ENCODE assay signal across 13 cellular contexts in genomic region chr12:50083301-50083700, GRCh38. TPM values are rescaled to one million over a fixed set of nuclear protein-coding genes. Genes with fewer than 3 reads are reported as not detected.
A peak's percentile ranks its signal among the peaks of the same experiment; 100 is the strongest.
DNase-seq lines count a peak whose midpoint lies in the region; ATAC-seq, FAIRE-seq and TF ChIP-seq lines count a peak whose summit lies in the region.
"Had no signal": no experiment of that assay in that cellular context is flagged by ENCODE, and none has a peak within 500 bp of the region (broad histone marks: within the 10 kb centered on the region; RNA-seq: fewer than 3 reads in every experiment).

No MANE protein-coding gene starts in this region.

- intact Hi-C loops in activated B cell treated with CpG ODN at 0.5 μM for 24 hours (cut with micrococcal nuclease), result no loop called here
- intact Hi-C loops in HepG2 (cut with micrococcal nuclease; ENCODE audit: unreplicated experiment), result no loop called here

- H3K9me3 ChIP-seq in HepG2 (ENCODE audit: low read length), result no peaks in the 10 kb centered on the region

- CTCF ChIA-PET in activated B cell treated with CpG ODN at 0.5 μM for 24 hours (lab: Charles Lee), result interaction anchor here (0.6 to 2.7 kb wide), 3 partner anchors 9 to 92 kb away, joined by 3 to 8 read pairs (median 8); partner anchors contain the start of gene COX14
- CTCF ChIA-PET in HepG2 (lab: Yijun Ruan, JAX; ENCODE audit: low intra/inter-chr PET ratio, low total read pairs), result no interaction called here

- FAIRE-seq in HepG2 (lab: Jason Lieb, UNC), result no peak
- no peak for FAIRE-seq in GM12891 (lab: Jason Lieb, UNC)

- peaks cover 4% of the 10 kb centered on the region; the same call in 1 of the 2 replicates for H4K20me1 ChIP-seq in HepG2 (ENCODE audit: insufficient read depth, low read length)

- H3K27ac ChIP-seq in HepG2 (ENCODE audit: extremely low read length, insufficient read depth, low read length), result peak overlapping the region; percentile 62
- H3K27ac ChIP-seq: cardiac muscle cell had no signal

- H3K4me3 Mint-ChIP-seq in activated T-cell treated with anti-CD3 and anti-CD28 coated beads, Interleukin-2, amount 50 U/mL, for 72 hours, result peak overlapping the region; percentile 86 to 89
- peak overlapping the region; percentile 71 for H3K4me3 Mint-ChIP-seq in activated B cell treated with CpG ODN at 0.5 μM for 24 hours
- H3K4me3 Mint-ChIP-seq in stimulated activated naive CD8-positive, alpha-beta T cell treated with anti-CD3 and anti-CD28 coated beads, Interleukin-15, amount 100 ng/mL, for 72 hours, result peak overlapping the region; percentile 70

- H3K27me3 Mint-ChIP-seq in activated T-cell treated with anti-CD3 and anti-CD28 coated beads, Interleukin-2, amount 50 U/mL, for 72 hours (ENCODE audit: low read depth), result no peaks in the 10 kb centered on the region
- H3K27me3 Mint-ChIP-seq in activated B cell treated with CpG ODN at 0.5 μM for 24 hours, result peaks cover 2% of the 10 kb centered on the region
- no peaks in the 10 kb centered on the region for H3K27me3 Mint-ChIP-seq in stimulated activated naive CD8-positive, alpha-beta T cell treated with anti-CD3 and anti-CD28 coated beads, Interleukin-15, amount 100 ng/mL, for 72 hours

- peak overlapping the region in 1 of 3 experiments; percentile 59; a peak in 1 of 6 replicates for H3K4me3 ChIP-seq in HepG2 (replicated peaks in 1 of 3; ENCODE audit: insufficient read depth in 1 of 3, low read depth in 2 of 3, low read length in 3 of 3)
- H3K4me3 ChIP-seq: cardiac muscle cell had no signal

- POLR2A ChIA-PET in activated B cell treated with CpG ODN at 0.5 μM for 24 hours (lab: Charles Lee), result interaction anchor here (0.8 to 2.6 kb wide), 2 partner anchors 58 to 84 kb away, joined by 3 to 16 read pairs; partner anchors contain the start of genes CERS5 and RACGAP1
- POLR2A ChIA-PET in HepG2 (lab: Yijun Ruan, JAX), result interaction anchor here (0.6 to 7.4 kb wide), 17 partner anchors 9 to 421 kb away, joined by 3 to 265 read pairs (median 4); partner anchors contain the start of genes CERS5, COX14, DIP2B and GPD1

- TF ChIP-seq CTCF in activated B cell treated with CpG ODN at 0.5 μM for 24 hours (IDR thresholded peaks at IDR 0.05) (no peak), HepG2 (CRISPR knock-in tag; IDR thresholded peaks at IDR 0.05) (no peak)

- peaks cover 78% of the 10 kb centered on the region for H3K4me1 ChIP-seq in HepG2 (ENCODE audit: insufficient read depth, low read length)

- H3K9ac ChIP-seq in HepG2 (ENCODE audit: insufficient read depth, low read depth, low read length), result peak overlapping the region; percentile 50; the same call in 1 of the 2 replicates

- WGBS in HepG2 (ENCODE audit: low lambda C conversion rate), result 100% methylated on average over 1 of the region's 1 CpG

- H3K4me1 Mint-ChIP-seq in activated T-cell treated with anti-CD3 and anti-CD28 coated beads, Interleukin-2, amount 50 U/mL, for 72 hours (ENCODE audit: low read depth), result peaks cover 48% of the 10 kb centered on the region
- peaks cover 28% of the 10 kb centered on the region for H3K4me1 Mint-ChIP-seq in activated B cell treated with CpG ODN at 0.5 μM for 24 hours
- H3K4me1 Mint-ChIP-seq in stimulated activated naive CD8-positive, alpha-beta T cell treated with anti-CD3 and anti-CD28 coated beads, Interleukin-15, amount 100 ng/mL, for 72 hours, result peaks cover 42% of the 10 kb centered on the region

- H2AFZ ChIP-seq in HepG2 (ENCODE audit: low read length), result no peak overlapping the region

- BruUV-seq in HepG2 (replicated peaks; lab: Mats Ljungman, UMichigan), result no TSS peak

- no peak for TF ChIP-seq RAD21 in HepG2 (CRISPR knock-in tag; IDR thresholded peaks at IDR 0.05)

- peaks cover 4 to 14% of the 10 kb centered on the region in 2 experiments; a peak in 3 of 5 replicates for H3K36me3 ChIP-seq in HepG2 (replicated peaks in 1 of 2; ENCODE audit: control insufficient read depth in 1 of 2, insufficient read depth in 2 of 2, low read length in 2 of 2)

- TF ChIP-seq EP300 in HepG2 (IDR thresholded peaks at IDR 0.05; ENCODE audit: low read depth in 2 of 2, low read length in 2 of 2) (no peak), HepG2 (CRISPR knock-in tag; IDR thresholded peaks at IDR 0.05; ENCODE audit: borderline replicate concordance) (no peak)

- TF ChIP-seq POLR2A in HepG2 (IDR thresholded peaks at IDR 0.05; ENCODE audit: insufficient read depth in 1 of 2, low read depth in 2 of 2, low read length in 2 of 2) (no peak), GM12891 (IDR thresholded peaks at IDR 0.05; ENCODE audit: low read depth, low read length) (no peak)

- H3K9me3 Mint-ChIP-seq in activated T-cell treated with anti-CD3 and anti-CD28 coated beads, Interleukin-2, amount 50 U/mL, for 72 hours, result no peaks in the 10 kb centered on the region
- H3K9me3 Mint-ChIP-seq in activated B cell treated with CpG ODN at 0.5 μM for 24 hours, result no peaks in the 10 kb centered on the region
- no peaks in the 10 kb centered on the region for H3K9me3 Mint-ChIP-seq in stimulated activated naive CD8-positive, alpha-beta T cell treated with anti-CD3 and anti-CD28 coated beads, Interleukin-15, amount 100 ng/mL, for 72 hours

- no peak for DNase-seq in activated T-cell treated with anti-CD3 and anti-CD28 coated beads, Interleukin-2, amount 50 U/mL, for 72 hours
- DNase-seq in activated T-cell treated with anti-CD3 and anti-CD28 coated beads for 4 hours (no peak), activated B cell treated with CpG ODN at 0.5 μM for 24 hours (no peak), HepG2 (ENCODE audit: low spot score) (no peak), GM12891 (ENCODE audit: insufficient read length, low spot score) (no peak), T-helper 9 cell (no peak)
- DNase-seq in stimulated activated naive CD8-positive, alpha-beta T cell treated with anti-CD3 and anti-CD28 coated beads, Interleukin-15, amount 100 ng/mL, for 72 hours, result no peak
- DNase-seq: left ventricle myocardium superior, NCI-H1092 had no signal

- peaks cover 11% of the 10 kb centered on the region for H3K79me2 ChIP-seq in HepG2 (ENCODE audit: insufficient read depth, low read length)

- H3K27me3 ChIP-seq in HepG2 (ENCODE audit: control insufficient read depth in 1 of 2, insufficient read depth in 2 of 2, low read length in 2 of 2), result no peaks in the 10 kb centered on the region
- H3K27me3 ChIP-seq: cardiac muscle cell had no signal

- peaks cover 1 to 5% of the 10 kb centered on the region in 2 donors for H3K36me3 Mint-ChIP-seq in activated T-cell treated with anti-CD3 and anti-CD28 coated beads, Interleukin-2, amount 50 U/mL, for 72 hours (ENCODE audit: insufficient read depth in 2 of 2)
- H3K36me3 Mint-ChIP-seq in activated B cell treated with CpG ODN at 0.5 μM for 24 hours (ENCODE audit: low read depth), result peaks cover 24% of the 10 kb centered on the region

- in situ Hi-C loops in HepG2 (cut with HindIII; ENCODE audit: extremely low pct_ligation_motif_present, low pct_unique_long_range_greater_than_20kb), result no loop called here

- no peak for ATAC-seq in activated T-cell treated with anti-CD3 and anti-CD28 coated beads, Interleukin-2, amount 50 U/mL, for 72 hours (replicated peaks in 1 of 2)
- ATAC-seq in activated B cell treated with CpG ODN at 0.5 μM for 24 hours (ENCODE audit: low read depth) (no peak), HepG2 (no peak), HG02588 (IDR thresholded peaks at IDR 0.05; ENCODE audit: unreplicated experiment) (no peak)
- ATAC-seq in stimulated activated naive CD8-positive, alpha-beta T cell treated with anti-CD3 and anti-CD28 coated beads, Interleukin-15, amount 100 ng/mL, for 72 hours, result no peak
- ATAC-seq: left ventricle myocardium superior had no signal

- peak overlapping the region; percentile 68 for H3K4me2 ChIP-seq in HepG2 (ENCODE audit: low read depth, low read length)

- H3K27ac Mint-ChIP-seq in activated T-cell treated with anti-CD3 and anti-CD28 coated beads, Interleukin-2, amount 50 U/mL, for 72 hours, result peak overlapping the region; percentile 82
- peak overlapping the region; percentile 76 for H3K27ac Mint-ChIP-seq in activated B cell treated with CpG ODN at 0.5 μM for 24 hours
- peak overlapping the region; percentile 29 to 42 for H3K27ac Mint-ChIP-seq in stimulated activated naive CD8-positive, alpha-beta T cell treated with anti-CD3 and anti-CD28 coated beads, Interleukin-15, amount 100 ng/mL, for 72 hours

RNA-seq across cellular contexts. Expression of gene SMARCD1, which starts 1.8 kb away (rescaled TPM):
- 100 to 1,000 TPM in 1 of 2 donors, 10 to 100 TPM in 1; 91.0 to 111 TPM for total RNA-seq in activated T-cell treated with anti-CD3 and anti-CD28 coated beads, Interleukin-2, amount 50 U/mL, for 72 hours
- total RNA-seq in activated B cell treated with CpG ODN at 0.5 μM for 24 hours, result 101 and 108 TPM in 2 replicates
- total RNA-seq in HepG2 (2016; rRNA removed; fragmentation: Illumina TruSeq; extraction: Trizol), result 54.6 and 64.9 TPM in 2 replicates
- 18.3 and 19.3 TPM in 2 replicates for total RNA-seq in HepG2 (2016; cell fraction: cytosol; rRNA removed; fragmentation: Illumina TruSeq; extraction: Trizol; ENCODE audit: low read depth)
- 53.8 and 56.6 TPM in 2 replicates for total RNA-seq in HepG2 (2016; cell fraction: insoluble cytoplasmic fraction; rRNA removed; fragmentation: Illumina TruSeq; extraction: Trizol)
- total RNA-seq in HepG2 (2016; cell fraction: membrane; rRNA removed; fragmentation: Illumina TruSeq; extraction: Trizol), result 51.5 and 52.7 TPM in 2 replicates
- total RNA-seq in HepG2 (2016; cell fraction: nucleus; rRNA removed; fragmentation: Illumina TruSeq; extraction: Trizol), result 46.9 and 61.3 TPM in 2 replicates
- polyA plus RNA-seq in HepG2 (2011; rRNA removed), result 51.7 and 55.5 TPM in 2 replicates
- 35.2 and 38.4 TPM in 2 replicates for polyA plus RNA-seq in HepG2 (2011; cell fraction: cytosol; rRNA removed)
- polyA plus RNA-seq in HepG2 (2011; cell fraction: nucleus; rRNA removed), result 69.3 and 71.6 TPM in 2 replicates
- polyA plus RNA-seq in HepG2 (2012), result 35.8 and 43.5 TPM in 2 replicates
- 12.2 and 14.5 TPM in 2 replicates for polyA plus RNA-seq in HepG2 (2016; cell fraction: cytosol; fragmentation: Illumina TruSeq; extraction: Trizol; ENCODE audit: low read depth)
- 51.0 and 65.3 TPM in 2 replicates for polyA plus RNA-seq in HepG2 (2016; cell fraction: insoluble cytoplasmic fraction; fragmentation: Illumina TruSeq; extraction: Trizol; ENCODE audit: low read depth)
- polyA plus RNA-seq in HepG2 (2016; cell fraction: membrane; fragmentation: Illumina TruSeq; extraction: Trizol; ENCODE audit: low read depth), result 41.4 and 44.8 TPM in 2 replicates
- 82.4 and 96.0 TPM in 2 replicates for polyA plus RNA-seq in HepG2 (2016; cell fraction: nucleus; fragmentation: Illumina TruSeq; extraction: Trizol; ENCODE audit: insufficient read depth, low read depth)
- 82.5 and 134 TPM in 2 replicates for polyA minus RNA-seq in HepG2 (2011; rRNA and poly(A)+ RNA removed; ENCODE audit: low replicate concordance)
- polyA minus RNA-seq in HepG2 (2011; cell fraction: cytosol; rRNA and poly(A)+ RNA removed), result 41.4 and 46.1 TPM in 2 replicates
- polyA minus RNA-seq in HepG2 (2011; cell fraction: nucleus; rRNA and poly(A)+ RNA removed), result 68.1 and 69.0 TPM in 2 replicates
- 41.2 TPM for polyA plus RNA-seq in GM12891 (2012; ENCODE audit: low read depth, missing spikeins)

RNA-seq across cellular contexts. Expression of gene GPD1, which starts 20.5 kb away (rescaled TPM):
- 1 to 10 TPM; 1.6 to 3.5 TPM for total RNA-seq in activated T-cell treated with anti-CD3 and anti-CD28 coated beads, Interleukin-2, amount 50 U/mL, for 72 hours
- total RNA-seq in activated B cell treated with CpG ODN at 0.5 μM for 24 hours, result 0.46 and 0.60 TPM in 2 replicates
- total RNA-seq in HepG2 (2016; rRNA removed; fragmentation: Illumina TruSeq; extraction: Trizol), result 30.6 and 38.1 TPM in 2 replicates
- total RNA-seq in HepG2 (2016; cell fraction: cytosol; rRNA removed; fragmentation: Illumina TruSeq; extraction: Trizol; ENCODE audit: low read depth), result 5.3 and 5.6 TPM in 2 replicates
- total RNA-seq in HepG2 (2016; cell fraction: insoluble cytoplasmic fraction; rRNA removed; fragmentation: Illumina TruSeq; extraction: Trizol), result 31.5 and 38.6 TPM in 2 replicates
- total RNA-seq in HepG2 (2016; cell fraction: membrane; rRNA removed; fragmentation: Illumina TruSeq; extraction: Trizol), result 8.7 and 10.6 TPM in 2 replicates
- 10.8 and 11.2 TPM in 2 replicates for total RNA-seq in HepG2 (2016; cell fraction: nucleus; rRNA removed; fragmentation: Illumina TruSeq; extraction: Trizol)
- polyA plus RNA-seq in HepG2 (2011; rRNA removed), result 3.7 and 7.2 TPM in 2 replicates
- polyA plus RNA-seq in HepG2 (2011; cell fraction: cytosol; rRNA removed), result 6.2 and 10.3 TPM in 2 replicates
- polyA plus RNA-seq in HepG2 (2011; cell fraction: nucleus; rRNA removed), result 4.8 and 7.4 TPM in 2 replicates
- 14.9 and 15.6 TPM in 2 replicates for polyA plus RNA-seq in HepG2 (2012)
- 4.0 and 4.8 TPM in 2 replicates for polyA plus RNA-seq in HepG2 (2016; cell fraction: cytosol; fragmentation: Illumina TruSeq; extraction: Trizol; ENCODE audit: low read depth)
- 25.5 and 29.7 TPM in 2 replicates for polyA plus RNA-seq in HepG2 (2016; cell fraction: insoluble cytoplasmic fraction; fragmentation: Illumina TruSeq; extraction: Trizol; ENCODE audit: low read depth)
- polyA plus RNA-seq in HepG2 (2016; cell fraction: membrane; fragmentation: Illumina TruSeq; extraction: Trizol; ENCODE audit: low read depth), result 6.4 and 7.3 TPM in 2 replicates
- 14.8 and 19.3 TPM in 2 replicates for polyA plus RNA-seq in HepG2 (2016; cell fraction: nucleus; fragmentation: Illumina TruSeq; extraction: Trizol; ENCODE audit: insufficient read depth, low read depth)
- polyA minus RNA-seq in HepG2 (2011; rRNA and poly(A)+ RNA removed; ENCODE audit: low replicate concordance), result 2.2 and 5.6 TPM in 2 replicates
- polyA minus RNA-seq in HepG2 (2011; cell fraction: cytosol; rRNA and poly(A)+ RNA removed), result 2.0 and 3.5 TPM in 2 replicates
- polyA minus RNA-seq in HepG2 (2011; cell fraction: nucleus; rRNA and poly(A)+ RNA removed), result 5.7 and 8.7 TPM in 2 replicates
- polyA plus RNA-seq in GM12891 (2012; ENCODE audit: low read depth, missing spikeins), result 0.27 TPM
- total RNA-seq: G401, RPMI7951 had no signal

RNA-seq across cellular contexts. Expression of gene ASIC1, which starts 25.9 kb away (rescaled TPM):
- total RNA-seq in activated T-cell treated with anti-CD3 and anti-CD28 coated beads, Interleukin-2, amount 50 U/mL, for 72 hours, result 10 to 100 TPM in 1 of 2 donors, 1 to 10 TPM in 1; 5.8 to 12.4 TPM
- total RNA-seq in activated B cell treated with CpG ODN at 0.5 μM for 24 hours (not detected in 2 replicates), HepG2 (2016; rRNA removed; fragmentation: Illumina TruSeq; extraction: Trizol) (0.24 and 0.44 TPM in 2 replicates)
- total RNA-seq in HepG2 (2016; cell fraction: cytosol; rRNA removed; fragmentation: Illumina TruSeq; extraction: Trizol; ENCODE audit: low read depth), result 0.26 and 0.30 TPM in 2 replicates
- total RNA-seq in HepG2 (2016; cell fraction: insoluble cytoplasmic fraction; rRNA removed; fragmentation: Illumina TruSeq; extraction: Trizol), result 0.19 and 1.1 TPM in 2 replicates
- total RNA-seq in HepG2 (2016; cell fraction: membrane; rRNA removed; fragmentation: Illumina TruSeq; extraction: Trizol), result 0.49 and 0.52 TPM in 2 replicates
- total RNA-seq in HepG2 (2016; cell fraction: nucleus; rRNA removed; fragmentation: Illumina TruSeq; extraction: Trizol), result 0.47 and 0.75 TPM in 2 replicates
- polyA plus RNA-seq in HepG2 (2011; rRNA removed), result 1.3 and 1.5 TPM in 2 replicates
- 0.85 and 0.98 TPM in 2 replicates for polyA plus RNA-seq in HepG2 (2011; cell fraction: cytosol; rRNA removed)
- polyA plus RNA-seq in HepG2 (2011; cell fraction: nucleus; rRNA removed), result 2.6 and 3.1 TPM in 2 replicates
- polyA plus RNA-seq in HepG2 (2012), result 0.56 and 0.67 TPM in 2 replicates
- 0.34 and 0.51 TPM in 2 replicates for polyA plus RNA-seq in HepG2 (2016; cell fraction: cytosol; fragmentation: Illumina TruSeq; extraction: Trizol; ENCODE audit: low read depth)
- polyA plus RNA-seq in HepG2 (2016; cell fraction: insoluble cytoplasmic fraction; fragmentation: Illumina TruSeq; extraction: Trizol; ENCODE audit: low read depth), result 0.59 and 0.66 TPM in 2 replicates
- 0.59 and 0.63 TPM in 2 replicates for polyA plus RNA-seq in HepG2 (2016; cell fraction: membrane; fragmentation: Illumina TruSeq; extraction: Trizol; ENCODE audit: low read depth)
- polyA plus RNA-seq in HepG2 (2016; cell fraction: nucleus; fragmentation: Illumina TruSeq; extraction: Trizol; ENCODE audit: insufficient read depth, low read depth), result 2.9 and 3.2 TPM in 2 replicates
- polyA minus RNA-seq in HepG2 (2011; rRNA and poly(A)+ RNA removed; ENCODE audit: low replicate concordance), result 2.0 and 12.2 TPM in 2 replicates
- polyA minus RNA-seq in HepG2 (2011; cell fraction: cytosol; rRNA and poly(A)+ RNA removed), result 0.40 and 0.88 TPM in 2 replicates
- polyA minus RNA-seq in HepG2 (2011; cell fraction: nucleus; rRNA and poly(A)+ RNA removed), result 0.87 and 1.3 TPM in 2 replicates
- polyA plus RNA-seq in GM12891 (2012; ENCODE audit: low read depth, missing spikeins), result 0.17 TPM

RNA-seq across cellular contexts. Expression of gene COX14, which starts 28.7 kb away (rescaled TPM):
- 10 to 100 TPM; 41.5 to 50.1 TPM for total RNA-seq in activated T-cell treated with anti-CD3 and anti-CD28 coated beads, Interleukin-2, amount 50 U/mL, for 72 hours
- total RNA-seq in activated B cell treated with CpG ODN at 0.5 μM for 24 hours, result 40.8 and 42.4 TPM in 2 replicates
- total RNA-seq in HepG2 (2016; rRNA removed; fragmentation: Illumina TruSeq; extraction: Trizol), result 71.6 and 82.0 TPM in 2 replicates
- 62.2 and 107 TPM in 2 replicates for total RNA-seq in HepG2 (2016; cell fraction: cytosol; rRNA removed; fragmentation: Illumina TruSeq; extraction: Trizol; ENCODE audit: low read depth)
- total RNA-seq in HepG2 (2016; cell fraction: insoluble cytoplasmic fraction; rRNA removed; fragmentation: Illumina TruSeq; extraction: Trizol), result 70.2 and 88.8 TPM in 2 replicates
- total RNA-seq in HepG2 (2016; cell fraction: membrane; rRNA removed; fragmentation: Illumina TruSeq; extraction: Trizol), result 84.4 and 106 TPM in 2 replicates
- total RNA-seq in HepG2 (2016; cell fraction: nucleus; rRNA removed; fragmentation: Illumina TruSeq; extraction: Trizol), result 18.4 and 19.5 TPM in 2 replicates
- 53.0 and 55.0 TPM in 2 replicates for polyA plus RNA-seq in HepG2 (2011; rRNA removed)
- 64.0 and 68.8 TPM in 2 replicates for polyA plus RNA-seq in HepG2 (2011; cell fraction: cytosol; rRNA removed)
- 15.7 and 16.8 TPM in 2 replicates for polyA plus RNA-seq in HepG2 (2011; cell fraction: nucleus; rRNA removed)
- polyA plus RNA-seq in HepG2 (2012), result 30.1 and 33.7 TPM in 2 replicates
- polyA plus RNA-seq in HepG2 (2016; cell fraction: cytosol; fragmentation: Illumina TruSeq; extraction: Trizol; ENCODE audit: low read depth), result 46.3 and 86.6 TPM in 2 replicates
- polyA plus RNA-seq in HepG2 (2016; cell fraction: insoluble cytoplasmic fraction; fragmentation: Illumina TruSeq; extraction: Trizol; ENCODE audit: low read depth), result 52.0 and 58.2 TPM in 2 replicates
- polyA plus RNA-seq in HepG2 (2016; cell fraction: membrane; fragmentation: Illumina TruSeq; extraction: Trizol; ENCODE audit: low read depth), result 51.4 and 62.9 TPM in 2 replicates
- 29.1 and 31.5 TPM in 2 replicates for polyA plus RNA-seq in HepG2 (2016; cell fraction: nucleus; fragmentation: Illumina TruSeq; extraction: Trizol; ENCODE audit: insufficient read depth, low read depth)
- polyA minus RNA-seq in HepG2 (2011; rRNA and poly(A)+ RNA removed; ENCODE audit: low replicate concordance), result 27.5 and 131 TPM in 2 replicates
- 8.7 and 10.3 TPM in 2 replicates for polyA minus RNA-seq in HepG2 (2011; cell fraction: cytosol; rRNA and poly(A)+ RNA removed)
- 10.3 and 10.8 TPM in 2 replicates for polyA minus RNA-seq in HepG2 (2011; cell fraction: nucleus; rRNA and poly(A)+ RNA removed)
- polyA plus RNA-seq in GM12891 (2012; ENCODE audit: low read depth, missing spikeins), result 97.6 TPM

RNA-seq across cellular contexts. Expression of gene RACGAP1, which starts 58.0 kb away (rescaled TPM):
- 100 to 1,000 TPM; 121 to 150 TPM for total RNA-seq in activated T-cell treated with anti-CD3 and anti-CD28 coated beads, Interleukin-2, amount 50 U/mL, for 72 hours
- total RNA-seq in activated B cell treated with CpG ODN at 0.5 μM for 24 hours, result 12.2 and 12.6 TPM in 2 replicates
- 57.9 and 95.5 TPM in 2 replicates for total RNA-seq in HepG2 (2016; rRNA removed; fragmentation: Illumina TruSeq; extraction: Trizol)
- 19.2 and 25.1 TPM in 2 replicates for total RNA-seq in HepG2 (2016; cell fraction: cytosol; rRNA removed; fragmentation: Illumina TruSeq; extraction: Trizol; ENCODE audit: low read depth)
- 56.8 and 91.5 TPM in 2 replicates for total RNA-seq in HepG2 (2016; cell fraction: insoluble cytoplasmic fraction; rRNA removed; fragmentation: Illumina TruSeq; extraction: Trizol)
- total RNA-seq in HepG2 (2016; cell fraction: membrane; rRNA removed; fragmentation: Illumina TruSeq; extraction: Trizol), result 22.2 and 24.7 TPM in 2 replicates
- total RNA-seq in HepG2 (2016; cell fraction: nucleus; rRNA removed; fragmentation: Illumina TruSeq; extraction: Trizol), result 29.8 and 36.8 TPM in 2 replicates
- 14.0 and 16.7 TPM in 2 replicates for polyA plus RNA-seq in HepG2 (2011; rRNA removed)
- 11.8 and 12.2 TPM in 2 replicates for polyA plus RNA-seq in HepG2 (2011; cell fraction: cytosol; rRNA removed)
- 15.3 and 17.4 TPM in 2 replicates for polyA plus RNA-seq in HepG2 (2011; cell fraction: nucleus; rRNA removed)
- 13.0 and 24.8 TPM in 2 replicates for polyA plus RNA-seq in HepG2 (2012)
- 3.3 and 3.8 TPM in 2 replicates for polyA plus RNA-seq in HepG2 (2016; cell fraction: cytosol; fragmentation: Illumina TruSeq; extraction: Trizol; ENCODE audit: low read depth)
- polyA plus RNA-seq in HepG2 (2016; cell fraction: insoluble cytoplasmic fraction; fragmentation: Illumina TruSeq; extraction: Trizol; ENCODE audit: low read depth), result 55.6 and 59.8 TPM in 2 replicates
- 8.3 and 9.6 TPM in 2 replicates for polyA plus RNA-seq in HepG2 (2016; cell fraction: membrane; fragmentation: Illumina TruSeq; extraction: Trizol; ENCODE audit: low read depth)
- polyA plus RNA-seq in HepG2 (2016; cell fraction: nucleus; fragmentation: Illumina TruSeq; extraction: Trizol; ENCODE audit: insufficient read depth, low read depth), result 35.4 and 37.2 TPM in 2 replicates
- polyA minus RNA-seq in HepG2 (2011; rRNA and poly(A)+ RNA removed; ENCODE audit: low replicate concordance), result 65.5 and 353 TPM in 2 replicates
- 20.2 and 21.7 TPM in 2 replicates for polyA minus RNA-seq in HepG2 (2011; cell fraction: cytosol; rRNA and poly(A)+ RNA removed)
- 17.5 and 21.2 TPM in 2 replicates for polyA minus RNA-seq in HepG2 (2011; cell fraction: nucleus; rRNA and poly(A)+ RNA removed)
- 43.8 TPM for polyA plus RNA-seq in GM12891 (2012; ENCODE audit: low read depth, missing spikeins)
